Comparison of ENCODE assay signal across 10 cellular contexts in the genomic region with DNA sequence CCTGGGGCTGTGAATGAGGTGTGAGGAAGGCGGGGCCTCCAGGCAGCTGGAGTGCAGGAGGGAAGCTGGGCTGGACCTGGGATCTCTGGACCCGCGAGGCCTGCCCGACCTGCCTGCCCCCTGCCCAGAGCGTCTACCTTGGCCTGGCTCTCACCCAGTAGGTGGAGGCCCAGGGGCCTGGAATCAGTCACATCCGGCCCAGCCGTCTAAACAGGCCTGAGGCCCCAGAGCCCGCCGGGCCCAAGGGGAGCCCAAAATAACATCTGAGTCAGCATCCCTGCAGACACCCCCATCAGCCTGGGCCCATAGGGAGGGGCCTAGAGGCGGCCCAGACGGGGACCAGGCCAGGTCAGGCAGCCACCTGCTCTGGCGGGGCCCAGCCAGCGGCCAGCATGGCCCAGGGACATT. TPM values are rescaled to one million over a fixed set of nuclear protein-coding genes. Genes with fewer than 3 reads are reported as not detected.
DNase-seq lines count a peak whose midpoint lies in the region; ATAC-seq, FAIRE-seq and TF ChIP-seq lines count a peak whose summit lies in the region.
"Had no signal": no experiment of that assay in that cellular context is flagged by ENCODE, and none has a peak within 500 bp of the region (broad histone marks: within the 10 kb centered on the region; RNA-seq: fewer than 3 reads in every experiment).

No MANE protein-coding gene starts in this region.

- dilution Hi-C loops in keratinocyte (cut with MboI; ENCODE audit: extremely low pct_ligation_motif_present, low sequenced_read_pairs), result no loop called here

- H4K20me1 ChIP-seq in Karpas-422 (ENCODE audit: insufficient read depth, low read depth, low read length), result no peaks in the 10 kb centered on the region
- no peaks in the 10 kb centered on the region for H4K20me1 ChIP-seq in keratinocyte (ENCODE audit: control insufficient read depth, extremely low read depth, insufficient read depth, low read length)

- H3K4me1 Mint-ChIP-seq in mesothelial cell of epicardium, result peaks cover 21% of the 10 kb centered on the region

- H2AFZ ChIP-seq in Karpas-422 (ENCODE audit: low read length) (no peak overlapping the region), keratinocyte (ENCODE audit: control insufficient read depth, low read length) (no peak overlapping the region)

- TF ChIP-seq CTCF in keratinocyte (optimal IDR thresholded peaks at IDR 0.05 in 1 of 3, IDR thresholded peaks at IDR 0.05 in 1 of 3, conservative IDR thresholded peaks at IDR 0.05 in 1 of 3; ENCODE audit: extremely low read depth in 1 of 3, insufficient read depth in 2 of 3, low read length in 3 of 3) (no peak), mesothelial cell of epicardium (IDR thresholded peaks at IDR 0.05; ENCODE audit: unreplicated experiment) (no peak)

- H3K9me3 ChIP-seq in Karpas-422 (ENCODE audit: low read length) (no peaks in the 10 kb centered on the region), keratinocyte (ENCODE audit: control insufficient read depth, low read depth, low read length) (no peaks in the 10 kb centered on the region)

- H3K27me3 ChIP-seq in Karpas-422 (ENCODE audit: low read length) (no peaks in the 10 kb centered on the region), keratinocyte (ENCODE audit: control insufficient read depth, extremely low read depth, insufficient read depth, low read length) (no peaks in the 10 kb centered on the region)

- H3K4me3 Mint-ChIP-seq in mesothelial cell of epicardium, result no peak overlapping the region

- peak; percentile 92 for DNase-seq in H54 (ENCODE audit: insufficient read length, low spot score)
- peak; percentile 89 for DNase-seq in Karpas-422
- DNase-seq in keratinocyte (ENCODE audit: low read depth, low spot score), result peak; percentile 17
- no peak for DNase-seq in stimulated activated CD4-positive, alpha-beta T cell treated with anti-CD3 and anti-CD28 coated beads, Interleukin-2, amount 100 ng/mL, for 24 hours
- no peak for DNase-seq in NCI-H187 treated with DMSO at 0.1 percent for 48 hours (lab: John Stamatoyannopoulos, UW)
- no peak for DNase-seq in ACHN
- no peak for DNase-seq in mesothelial cell of epicardium (ENCODE audit: low spot score in 2 of 2, unreplicated experiment in 2 of 2)

- no peaks in the 10 kb centered on the region for H3K9me3 Mint-ChIP-seq in mesothelial cell of epicardium

- FAIRE-seq in H54 (lab: Jason Lieb, UNC) (no peak), keratinocyte (lab: Jason Lieb, UNC) (no peak)

- H3K79me2 ChIP-seq in Karpas-422 (ENCODE audit: low read length) (no peaks in the 10 kb centered on the region), keratinocyte (ENCODE audit: control insufficient read depth, insufficient read depth, low read length) (no peaks in the 10 kb centered on the region)

- no peak overlapping the region for H3K27ac ChIP-seq in Karpas-422 (ENCODE audit: low read length)
- H3K27ac ChIP-seq in keratinocyte (ENCODE audit: control insufficient read depth, insufficient read depth, low read length), result no peak overlapping the region
- H3K27ac ChIP-seq: VCaP had no signal

- H3K4me3 ChIP-seq in Karpas-422 (ENCODE audit: low read length) (peak overlapping the region; percentile 23; the same call in 1 of the 2 replicates), keratinocyte (ENCODE audit: control insufficient read depth in 2 of 3, extremely low read depth in 1 of 3, insufficient read depth in 2 of 3, low read depth in 1 of 3, low read length in 3 of 3) (no peak overlapping the region)

- no peaks in the 10 kb centered on the region for H3K9me2 ChIP-seq in Karpas-422 (replicated peaks; ENCODE audit: insufficient read depth, low read length)

- no peak overlapping the region for H3K27ac Mint-ChIP-seq in mesothelial cell of epicardium

- TF ChIP-seq POLR2A in H54 (IDR thresholded peaks at IDR 0.05; ENCODE audit: low read depth, low read length), result no peak

- no peaks in the 10 kb centered on the region for H3K27me3 Mint-ChIP-seq in mesothelial cell of epicardium (ENCODE audit: low read depth)

- H3K9me1 ChIP-seq in keratinocyte (ENCODE audit: control insufficient read depth, extremely low read depth, insufficient read depth, low read length), result no peaks in the 10 kb centered on the region

- H3K36me3 Mint-ChIP-seq in mesothelial cell of epicardium, result no peaks in the 10 kb centered on the region

- in situ Hi-C loops in ACHN (cut with HindIII; ENCODE audit: low pct_ligation_motif_present, low pct_unique_long_range_greater_than_20kb, low sequenced_read_pairs), result loop anchor here (25.0 kb wide), 1 partner anchor 151 kb away; a partner anchor contains a TSS

- H3K36me3 ChIP-seq in Karpas-422 (ENCODE audit: insufficient read depth, low read length) (no peaks in the 10 kb centered on the region), keratinocyte (ENCODE audit: control insufficient read depth in 2 of 2, extremely low read depth in 1 of 2, insufficient read depth in 2 of 2, low read length in 2 of 2) (no peaks in the 10 kb centered on the region)

- H3K4me1 ChIP-seq in Karpas-422 (ENCODE audit: low read length), result peaks cover 17% of the 10 kb centered on the region
- peaks cover 11% of the 10 kb centered on the region for H3K4me1 ChIP-seq in keratinocyte (ENCODE audit: control insufficient read depth, extremely low read depth, insufficient read depth, low read length)

- H3K9ac ChIP-seq in Karpas-422 (ENCODE audit: low read length) (peak overlapping the region; percentile 44), keratinocyte (ENCODE audit: control insufficient read depth, extremely low read depth, insufficient read depth, low read length) (no peak overlapping the region)

- ATAC-seq in GM18517 (IDR thresholded peaks at IDR 0.05; ENCODE audit: unreplicated experiment), result peak; percentile 95

- H3K4me2 ChIP-seq in Karpas-422 (ENCODE audit: low read depth, low read length, poor library complexity, severe bottlenecking) (peak overlapping the region; percentile 52), keratinocyte (ENCODE audit: control insufficient read depth, extremely low read depth, insufficient read depth, low read depth, low read length) (peak overlapping the region; percentile 16)

RNA-seq across cellular contexts. Expression of a gene that starts 15.1 kb away (rescaled TPM):
- total RNA-seq in Karpas-422 (2014; rRNA removed; shearing (Covaris generic); ENCODE audit: low replicate concordance), result not detected in 2 replicates
- polyA plus RNA-seq in keratinocyte, result not detected in 3 replicates
- polyA plus RNA-seq in keratinocyte (2011; ENCODE audit: low read depth), result not detected
- not detected in 2 replicates for polyA plus RNA-seq in keratinocyte (2011; cell fraction: cytosol; rRNA removed)
- not detected in 2 replicates for polyA plus RNA-seq in keratinocyte (2011; cell fraction: nucleus; rRNA removed)
- 0.07 TPM in 1 of 2 replicates, not detected in the other for polyA plus RNA-seq in keratinocyte (2012; ENCODE audit: low replicate concordance)
- not detected in 3 replicates for polyA minus RNA-seq in keratinocyte
- polyA minus RNA-seq in keratinocyte (2011; cell fraction: cytosol; rRNA and poly(A)+ RNA removed), result not detected
- polyA minus RNA-seq in keratinocyte (2011; cell fraction: nucleus; rRNA and poly(A)+ RNA removed), result not detected in 2 replicates
- 32.9 to 37.4 TPM (median 33.2 TPM) in 3 replicates for total RNA-seq in mesothelial cell of epicardium
- total RNA-seq: H4 had no signal

Comparison
In these comparisons a context has a peak if more than half of its experiments do, and no peak if none do; other contexts are left out.
1. DNase-seq: peak in H54 (single experiment), Karpas-422 (single experiment) and keratinocyte (single experiment); none in stimulated activated CD4-positive, alpha-beta T cell treated with anti-CD3 and anti-CD28 coated beads, Interleukin-2, amount 100 ng/mL, for 24 hours (0 of 2), NCI-H187 treated with DMSO at 0.1 percent for 48 hours (single experiment), ACHN (single experiment) and mesothelial cell of epicardium (0 of 2).
2. RNA of a gene that starts 15.1 kb away (total RNA-seq): 32.9 to 37.4 TPM in mesothelial cell of epicardium; not detected in Karpas-422; every median in the first group is over 10 times any median in the second.